Comparison of ENCODE assay signal across 8 cellular contexts in the genomic region with DNA sequence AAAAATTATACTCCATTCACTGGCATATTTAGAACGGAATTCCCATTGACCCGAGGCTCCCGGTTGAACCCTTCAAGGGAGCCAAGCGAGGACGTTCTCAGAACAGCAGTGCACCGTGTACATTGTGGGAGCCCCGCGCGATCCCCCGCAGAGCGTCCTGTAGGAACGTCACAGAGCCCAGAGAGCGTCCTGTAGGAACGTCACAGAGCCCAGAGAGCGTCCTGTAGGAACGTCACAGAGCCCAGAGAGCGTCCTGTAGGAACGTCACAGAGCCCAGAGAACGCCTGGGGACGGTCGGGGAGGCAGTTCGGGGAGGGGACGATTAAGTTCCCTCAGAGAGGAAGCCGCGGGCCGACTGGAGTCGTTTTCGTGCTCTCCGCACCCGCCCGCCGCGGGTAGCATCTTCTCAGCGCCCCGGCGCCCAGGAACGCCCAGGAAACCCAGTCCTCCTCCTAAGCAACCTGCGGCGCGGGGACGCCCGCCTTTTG. TPM values are rescaled to one million over a fixed set of nuclear protein-coding genes. Genes with fewer than 3 reads are reported as not detected.
DNase-seq lines count a peak whose midpoint lies in the region; ATAC-seq and TF ChIP-seq lines count a peak whose summit lies in the region.

No MANE protein-coding gene starts in this region.

- H3K27ac Mint-ChIP-seq in CD4-positive, alpha-beta T cell = peak overlapping the region; percentile 93
- peak overlapping the region; percentile 95 for H3K27ac Mint-ChIP-seq in activated naive CD8-positive, alpha-beta T cell treated with anti-CD3 and anti-CD28 coated beads for 36 hours

- peak overlapping the region; percentile 94 for H2AFZ ChIP-seq in PC-9

- no peaks in the 10 kb centered on the region for H3K27me3 Mint-ChIP-seq in CD4-positive, alpha-beta T cell
- H3K27me3 Mint-ChIP-seq in activated naive CD8-positive, alpha-beta T cell treated with anti-CD3 and anti-CD28 coated beads for 36 hours = no peaks in the 10 kb centered on the region

- peaks cover 38% of the 10 kb centered on the region for H3K79me2 ChIP-seq in PC-9 (ENCODE audit: low read depth)

- no peaks in the 10 kb centered on the region; the same call in 1 of the 2 replicates for H4K20me1 ChIP-seq in PC-9 (ENCODE audit: insufficient read depth)

- 0% methylated on average over 22 to 42 of the region's 42 CpGs for WGBS in heart left ventricle, 4 donors

- peaks cover 10% of the 10 kb centered on the region; the same call in 1 of the 2 replicates for H3F3A ChIP-seq in PC-9 (ENCODE audit: insufficient read depth, low read depth)

- peak overlapping the region; percentile 90 for H3K27ac ChIP-seq in CD4-positive, alpha-beta T cell (ENCODE audit: low read depth, low read length)
- H3K27ac ChIP-seq in PC-9 (no peak overlapping the region), heart left ventricle (peak overlapping the region; percentile 94 to 100 (median 99))

- H3K9me3 Mint-ChIP-seq in CD4-positive, alpha-beta T cell = no peaks in the 10 kb centered on the region
- no peaks in the 10 kb centered on the region for H3K9me3 Mint-ChIP-seq in activated naive CD8-positive, alpha-beta T cell treated with anti-CD3 and anti-CD28 coated beads for 36 hours

- CTCF ChIA-PET in CD4-positive, alpha-beta T cell (lab: Charles Lee) = interaction anchor here (0.8 to 2.6 kb wide), 13 partner anchors 8 to 416 kb away, joined by 3 to 38 read pairs (median 4); partner anchors contain the start of gene RNF7
- CTCF ChIA-PET in PC-9 (lab: Charles Lee) = interaction anchor here (0.6 to 1.0 kb wide), 2 partner anchors 137 to 152 kb away, joined by 5 to 10 read pairs; partner anchors contain the start of gene RNF7

- H3K36me3 Mint-ChIP-seq in CD4-positive, alpha-beta T cell (ENCODE audit: low read depth) = peaks cover 10% of the 10 kb centered on the region
- peaks cover 27% of the 10 kb centered on the region for H3K36me3 Mint-ChIP-seq in activated naive CD8-positive, alpha-beta T cell treated with anti-CD3 and anti-CD28 coated beads for 36 hours

- TSS peak; percentile 92 for BruUV-seq in PC-9 (replicated peaks; lab: Mats Ljungman, UMichigan)

- H3K4me1 ChIP-seq in PC-9 (replicated peaks; ENCODE audit: insufficient read depth) = peaks cover 20% of the 10 kb centered on the region
- H3K4me1 ChIP-seq in heart left ventricle = peaks cover 6 to 41% (median 19%) of the 10 kb centered on the region in 12 donors

- no peaks in the 10 kb centered on the region for H3K9me2 ChIP-seq in PC-9 (ENCODE audit: insufficient read depth)

- no peak for TF ChIP-seq CTCF in CD4-positive, alpha-beta T cell (IDR thresholded peaks at IDR 0.05)
- TF ChIP-seq CTCF in PC-9 (conservative IDR thresholded peaks at IDR 0.05) (peak; percentile 45; the same call in 1 of the 2 replicates), heart left ventricle (IDR thresholded peaks at IDR 0.05) (no peak)

- ATAC-seq in CD4-positive, alpha-beta T cell (ENCODE audit: poor library complexity) = peak; percentile 72
- peak; percentile 34 for ATAC-seq in GM19025 (IDR thresholded peaks at IDR 0.05; ENCODE audit: low read depth, unreplicated experiment)
- peak; percentile 44 for ATAC-seq in HG03175 (IDR thresholded peaks at IDR 0.05; ENCODE audit: unreplicated experiment)
- peak; percentile 79 to 94 (median 84) for ATAC-seq in heart left ventricle

- H3K36me3 ChIP-seq in PC-9 (ENCODE audit: low read depth) (no peaks in the 10 kb centered on the region), heart left ventricle (no peaks in the 10 kb centered on the region)

- intact Hi-C loops in CD4-positive, alpha-beta T cell (cut with DNase I, micrococcal nuclease) = loop anchor here (1.0 to 10.0 kb wide), 10 partner anchors 36 to 571 kb away; partner anchors contain the start of genes RNF7 (in 2 of the 2), GK5 (in 1 of the 2), RASA2 (in 1 of the 2) and TFDP2 (in 1 of the 2)
- intact Hi-C loops in PC-9 (cut with micrococcal nuclease; ENCODE audit: unreplicated experiment) (loop anchor here (1.0 to 10.0 kb wide), 3 partner anchors 64 to 391 kb away; partner anchors contain the start of genes RASA2 and RNF7), heart left ventricle (cut with DNase I) (loop anchor here (1.0 to 10.0 kb wide), 7 partner anchors 37 to 301 kb away; partner anchors contain the start of gene RNF7 (in 10 of the 10)), posterior vena cava (cut with DNase I) (loop anchor here in 1 of 2 donors (5.0 kb wide), 2 partner anchors 79 to 139 kb away; partner anchors contain the start of gene RNF7)

- H3K4me1 Mint-ChIP-seq in CD4-positive, alpha-beta T cell (ENCODE audit: low read depth) = peaks cover 29% of the 10 kb centered on the region
- H3K4me1 Mint-ChIP-seq in activated naive CD8-positive, alpha-beta T cell treated with anti-CD3 and anti-CD28 coated beads for 36 hours = peaks cover 31% of the 10 kb centered on the region

- H3K9me3 ChIP-seq in CD4-positive, alpha-beta T cell (ENCODE audit: control insufficient read depth, low read length) = no peaks in the 10 kb centered on the region
- H3K9me3 ChIP-seq in PC-9 (ENCODE audit: insufficient read depth, low read depth) (no peaks in the 10 kb centered on the region), heart left ventricle (no peaks in the 10 kb centered on the region)

- H3K4me3 Mint-ChIP-seq in CD4-positive, alpha-beta T cell = peak overlapping the region; percentile 92
- peak overlapping the region; percentile 89 for H3K4me3 Mint-ChIP-seq in activated naive CD8-positive, alpha-beta T cell treated with anti-CD3 and anti-CD28 coated beads for 36 hours

- TF ChIP-seq POLR2A in heart left ventricle (IDR thresholded peaks at IDR 0.05) = peak in 1 of 2 donors; percentile 22

- POLR2A ChIA-PET in CD4-positive, alpha-beta T cell (lab: Charles Lee) = interaction anchor here (0.7 to 4.3 kb wide), 12 partner anchors 37 to 934 kb away, joined by 3 to 104 read pairs (median 4); partner anchors contain the start of genes PXYLP1 and RNF7
- POLR2A ChIA-PET in PC-9 (lab: Charles Lee; ENCODE audit: unreplicated experiment) = interaction anchor here (0.6 kb wide), 1 partner anchor 21 kb away, joined by 3 read pairs; no protein-coding TSS in a partner anchor

- peak; percentile 59 to 79 (median 70) for DNase-seq in CD4-positive, alpha-beta T cell
- DNase-seq in PC-9 (no peak), heart left ventricle (peak; percentile 73 to 85 (median 76)), posterior vena cava (ENCODE audit: low spot score) (peak; percentile 91), GOT3 (lab: John Stamatoyannopoulos, UW) (no peak)
- DNase-seq in activated naive CD8-positive, alpha-beta T cell treated with anti-CD3 and anti-CD28 coated beads for 36 hours = no peak

- peak overlapping the region; percentile 88 for H3K4me2 ChIP-seq in PC-9

- no peaks in the 10 kb centered on the region for H3K27me3 ChIP-seq in CD4-positive, alpha-beta T cell (ENCODE audit: control insufficient read depth, insufficient read depth, low read length)
- H3K27me3 ChIP-seq in PC-9 (ENCODE audit: insufficient read depth, low read depth) = no peaks in the 10 kb centered on the region
- no peaks in the 10 kb centered on the region for H3K27me3 ChIP-seq in heart left ventricle

- peak overlapping the region; percentile 92 for H3K4me3 ChIP-seq in PC-9
- H3K4me3 ChIP-seq in heart left ventricle = peak overlapping the region; percentile 52 to 99 (median 90)

RNA-seq across cellular contexts. Expression of gene ATP1B3, which starts 0.5 kb away (rescaled TPM):
- total RNA-seq in CD4-positive, alpha-beta T cell = 10 to 100 TPM; 22.2 to 22.5 TPM
- total RNA-seq in PC-9 (2021) (54.3 and 69.7 TPM in 2 replicates), heart left ventricle (10 to 100 TPM; 19.1 to 78.6 (median 46.1) TPM), posterior vena cava (100 to 1,000 TPM; 119 to 127 TPM)
- total RNA-seq in activated naive CD8-positive, alpha-beta T cell treated with anti-CD3 and anti-CD28 coated beads for 36 hours = 100 to 1,000 TPM; 143 to 157 TPM
- 10 to 100 TPM; 30.6 to 90.0 TPM for polyA plus RNA-seq in heart left ventricle

Comparison
In these comparisons a context has a peak if more than half of its experiments do, and no peak if none do; other contexts are left out.
1. ATAC-seq: peak in every context shown above with its lines; median percentile 84 in heart left ventricle; 72 in CD4-positive, alpha-beta T cell; 44 in HG03175; 34 in GM19025.
2. DNase-seq: peak in CD4-positive, alpha-beta T cell (10 of 10), heart left ventricle (5 of 5) and posterior vena cava (single experiment); none in PC-9 (0 of 2), activated naive CD8-positive, alpha-beta T cell treated with anti-CD3 and anti-CD28 coated beads for 36 hours (single experiment) and GOT3 (single experiment).